In genomic region chr9:82558855-82559615, GRCh38 we compare ENCODE assay signal across 1 cellular context.
TF ChIP-seq lines count a peak whose summit lies in the region.

No MANE protein-coding gene starts in this region.

TF ChIP-seq in GM23338, 12 proteins besides CTCF, POLR2A, EP300 and RAD21 (continued from another document):
- TF ChIP-seq ZNF462 (CRISPR knock-in tag; IDR thresholded peaks at IDR 0.05) = no peak
- no peak for TF ChIP-seq CREB1 (CRISPR knock-in tag; IDR thresholded peaks at IDR 0.05; ENCODE audit: low read depth)
- no peak for TF ChIP-seq ZNF114 (CRISPR knock-in tag; IDR thresholded peaks at IDR 0.05)
- TF ChIP-seq POLR2AphosphoS5 (IDR thresholded peaks at IDR 0.05; ENCODE audit: low read depth) = no peak
- no peak for TF ChIP-seq ZNF331 (CRISPR knock-in tag; IDR thresholded peaks at IDR 0.05; ENCODE audit: low read depth)
- no peak for TF ChIP-seq JUNB (IDR thresholded peaks at IDR 0.05; ENCODE audit: unreplicated experiment)
- no peak for TF ChIP-seq EZH2 (IDR thresholded peaks at IDR 0.05; ENCODE audit: low read depth, unreplicated experiment)
- TF ChIP-seq ETS1 (IDR thresholded peaks at IDR 0.05) = no peak
- TF ChIP-seq NANOG (IDR thresholded peaks at IDR 0.05; ENCODE audit: borderline replicate concordance) = no peak
